9 cellular contexts compared by ENCODE assay signal in the genomic region with DNA sequence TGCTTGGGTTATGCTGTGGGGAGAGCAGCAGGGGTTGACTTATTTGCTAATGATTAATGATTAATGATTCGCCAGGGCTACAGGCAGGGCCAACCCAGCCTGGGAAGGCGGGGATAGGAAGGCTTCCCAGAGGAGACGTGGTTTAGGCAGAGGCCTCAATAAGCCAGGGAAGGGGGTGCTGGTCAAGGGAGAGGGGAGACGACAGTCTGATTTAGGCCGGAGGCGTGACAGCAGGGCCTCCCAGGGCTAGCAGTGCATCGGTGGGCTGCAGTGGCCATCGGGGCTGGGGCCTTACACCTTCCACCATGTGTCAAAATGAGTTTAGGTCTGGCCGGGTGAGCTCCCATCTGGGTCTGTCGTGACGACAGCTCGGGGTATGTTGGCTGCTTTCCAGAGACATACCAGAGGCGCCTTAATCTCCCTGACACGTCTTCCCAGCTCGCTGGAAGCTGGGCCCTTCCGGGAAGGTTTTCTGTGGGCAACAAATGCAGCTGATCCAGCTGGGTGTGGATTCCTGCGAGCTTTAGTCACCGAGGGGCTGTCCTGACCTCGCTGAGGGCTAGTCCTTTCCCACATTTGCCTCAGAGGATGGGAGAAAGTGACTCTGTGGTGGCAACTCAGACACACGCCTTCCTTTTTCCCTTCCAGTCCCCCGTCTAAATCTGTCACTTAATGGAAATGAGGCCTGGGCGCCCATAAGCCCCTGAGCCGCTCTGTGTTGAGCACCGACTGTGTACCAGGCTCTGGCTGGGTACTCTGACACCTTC.
A peak's percentile ranks its signal among the peaks of the same experiment; 100 is the strongest.
DNase-seq lines count a peak whose midpoint lies in the region; ATAC-seq lines count a peak whose summit lies in the region.
"Had no signal": no experiment of that assay in that cellular context is flagged by ENCODE, and none has a peak within 500 bp of the region (broad histone marks: within the 10 kb centered on the region; RNA-seq: fewer than 3 reads in every experiment).

No MANE protein-coding gene starts in this region.

- peak overlapping the region; percentile 46 for H3K4me3 ChIP-seq in ACC112 (ENCODE audit: low read depth, low read length)
- H3K4me3 ChIP-seq in muscle layer of colon (ENCODE audit: low read depth in 1 of 2, low read length in 2 of 2): no peak overlapping the region

- peak overlapping the region; percentile 79 for H2AFZ ChIP-seq in ACC112 (ENCODE audit: low read length, unreplicated experiment)

- H3K9me3 ChIP-seq in muscle layer of colon (ENCODE audit: low read length): no peaks in the 10 kb centered on the region

- H3K27ac ChIP-seq in ACC112 (ENCODE audit: low read depth, low read length): peak overlapping the region; percentile 92
- peak overlapping the region; percentile 68 for H3K27ac ChIP-seq in muscle layer of colon (ENCODE audit: low read depth, low read length)

- H3K79me2 ChIP-seq in ACC112 (ENCODE audit: control insufficient read depth, insufficient read depth, low read length, unreplicated experiment): no peaks in the 10 kb centered on the region

- H3K4me1 ChIP-seq in ACC112 (ENCODE audit: control insufficient read depth, insufficient read depth, low read length, unreplicated experiment): peaks cover 30% of the 10 kb centered on the region
- H3K4me1 ChIP-seq in muscle layer of colon (ENCODE audit: insufficient read depth, low read length): peaks cover 14% of the 10 kb centered on the region

- ATAC-seq in HG02973 (IDR thresholded peaks at IDR 0.05; ENCODE audit: unreplicated experiment): no peak
- no peak for ATAC-seq in HG02885 (IDR thresholded peaks at IDR 0.05; ENCODE audit: poor library complexity, unreplicated experiment)
- ATAC-seq: activated CD8-positive, alpha-beta memory T cell treated with anti-CD3 and anti-CD28 coated beads, Interleukin-2, amount 10 ng/mL, durations not matched to agents 7 days and 5 days had no signal

- DNase-seq in NCI-H2227 treated with DMSO at 0.1 percent for 48 hours (lab: John Stamatoyannopoulos, UW) (peak; percentile 5), epidermal melanocyte (ENCODE audit: insufficient read length, low spot score) (peak; percentile 84), GF-D8 (lab: John Stamatoyannopoulos, UW) (no peak), MV-4-11 (lab: John Stamatoyannopoulos, UW) (no peak)
- DNase-seq: activated CD8-positive, alpha-beta memory T cell treated with anti-CD3 and anti-CD28 coated beads, Interleukin-2, amount 10 ng/mL, durations not matched to agents 7 days and 5 days had no signal

- no peaks in the 10 kb centered on the region for H3K36me3 ChIP-seq in ACC112 (ENCODE audit: insufficient read depth, low read length)
- H3K36me3 ChIP-seq in muscle layer of colon (ENCODE audit: insufficient read depth, low read length): no peaks in the 10 kb centered on the region

- no peaks in the 10 kb centered on the region for H3K27me3 ChIP-seq in ACC112 (ENCODE audit: insufficient read depth, low read length)
- H3K27me3 ChIP-seq in muscle layer of colon (ENCODE audit: control insufficient read depth in 1 of 2, insufficient read depth in 2 of 2, low read length in 2 of 2): no peaks in the 10 kb centered on the region

- no peak overlapping the region for H3K9ac ChIP-seq in muscle layer of colon (ENCODE audit: low read length)

Comparison
In these comparisons a context has a peak if more than half of its experiments do, and no peak if none do; other contexts are left out.
1. DNase-seq: peak in NCI-H2227 treated with DMSO at 0.1 percent for 48 hours (single experiment) and epidermal melanocyte (single experiment); none in GF-D8 (single experiment) and MV-4-11 (single experiment).